27 cellular contexts compared by ENCODE assay signal in genomic region chr6:91490672-91491071, GRCh38.
DNase-seq lines count a peak whose midpoint lies in the region; FAIRE-seq and TF ChIP-seq lines count a peak whose summit lies in the region.
"Had no signal": no experiment of that assay in that cellular context is flagged by ENCODE, and none has a peak within 500 bp of the region (broad histone marks: within the 10 kb centered on the region; RNA-seq: fewer than 3 reads in every experiment).

No MANE protein-coding gene starts in this region.

- no peak overlapping the region for H2AK5ac ChIP-seq in trophoblast cell (ENCODE audit: low read length)

- H3K79me2 ChIP-seq in trophoblast cell (ENCODE audit: control insufficient read depth, insufficient read depth, low read length, poor library complexity): no peaks in the 10 kb centered on the region

- H4K12ac ChIP-seq in trophoblast cell (ENCODE audit: low read depth, low read length): no peak overlapping the region

- H3K4me1 ChIP-seq in endodermal cell (ENCODE audit: control insufficient read depth, insufficient read depth, low read length) (no peaks in the 10 kb centered on the region), trophoblast cell (ENCODE audit: control insufficient read depth in 1 of 2, insufficient read depth in 2 of 2, low read length in 2 of 2) (no peaks in the 10 kb centered on the region)
- H3K4me1 ChIP-seq: BE2C, SJSA1 had no signal

- H3K27me3 ChIP-seq in endodermal cell (ENCODE audit: control insufficient read depth, insufficient read depth, low read length, poor library complexity, severe bottlenecking): no peaks in the 10 kb centered on the region
- no peaks in the 10 kb centered on the region for H3K27me3 ChIP-seq in trophoblast cell (ENCODE audit: insufficient read depth, low read length)
- H3K27me3 ChIP-seq in H7 (ENCODE audit: control insufficient read depth, insufficient read depth, low read length): no peaks in the 10 kb centered on the region
- H3K27me3 ChIP-seq: BE2C, MG63, SJSA1 had no signal

- peak; percentile 77 for FAIRE-seq in GM12892 (lab: Jason Lieb, UNC)

- H3K23ac ChIP-seq in trophoblast cell (ENCODE audit: low read length): no peak overlapping the region

- H3K9me3 ChIP-seq in endodermal cell (ENCODE audit: control insufficient read depth, low read length): no peaks in the 10 kb centered on the region
- no peaks in the 10 kb centered on the region for H3K9me3 ChIP-seq in trophoblast cell (ENCODE audit: insufficient read depth, low read depth, low read length)
- H3K9me3 ChIP-seq: BE2C, MG63, SJSA1 had no signal

- no peak for DNase-seq in GM12892 (ENCODE audit: insufficient read length)
- DNase-seq in HT1080 (ENCODE audit: low read depth): peak; percentile 54
- DNase-seq in astrocyte of the hippocampus (ENCODE audit: low read depth, low spot score): peak; percentile 61
- no peak for DNase-seq in neural crest cell (ENCODE audit: low read depth, low spot score)
- DNase-seq in effector CD8-positive, alpha-beta T cell (lab: John Stamatoyannopoulos, UW): no peak
- DNase-seq in endodermal cell: no peak
- no peak for DNase-seq in trophoblast cell
- DNase-seq in H7: no peak
- DNase-seq: BE2C; Calu3; CD8-positive, alpha-beta memory T cell; DMS79 treated with DMSO at 0.1 percent for 48 hours; IMR-90; KG1; MG63; NCI-H1105 treated with DMSO at 0.1 percent for 48 hours; NCI-H146; NCI-H1930; NCI-H446 treated with DMSO at 0.1 percent for 48 hours; NCI-H526; NCI-H82; NK-92 treated with Interleukin-12 subunit alpha and Interleukin-12 subunit beta, amount 100 ng/mL, for 24 hours; PC-9; Right ventricle myocardium superior; RPMI8226 had no signal

- no peak overlapping the region for H2BK5ac ChIP-seq in trophoblast cell (ENCODE audit: low read depth, low read length, poor library complexity)

- H3K4me3 ChIP-seq in endodermal cell (ENCODE audit: low read length) (no peak overlapping the region), trophoblast cell (ENCODE audit: low read depth, low read length) (no peak overlapping the region), H7 (ENCODE audit: insufficient read depth, low read depth, low read length) (no peak overlapping the region)
- H3K4me3 ChIP-seq: MG63, PC-9, SJSA1 had no signal

- H3K36me3 Mint-ChIP-seq in neural crest cell (ENCODE audit: low read depth): no peaks in the 10 kb centered on the region
- no peaks in the 10 kb centered on the region for H3K36me3 Mint-ChIP-seq in endodermal cell (ENCODE audit: low read depth)
- H3K36me3 Mint-ChIP-seq: CD14-positive monocyte; CD8-positive, alpha-beta memory T cell had no signal

- H3K27ac ChIP-seq in endodermal cell (ENCODE audit: low read depth, low read length) (no peak overlapping the region), trophoblast cell (ENCODE audit: low read depth, low read length) (no peak overlapping the region)
- H3K27ac ChIP-seq: PC-9, SJSA1 had no signal

- H3K9ac ChIP-seq in endodermal cell (ENCODE audit: extremely low read depth, low read length, poor library complexity, severe bottlenecking) (no peak overlapping the region), trophoblast cell (ENCODE audit: low read length) (no peak overlapping the region)

- TF ChIP-seq CTCF in neural crest cell (conservative IDR thresholded peaks at IDR 0.05) (no peak), endodermal cell (conservative IDR thresholded peaks at IDR 0.05) (no peak)

- H3K14ac ChIP-seq in trophoblast cell (ENCODE audit: low read length): no peak overlapping the region

- no peak for TF ChIP-seq POLR2A in GM12892 (IDR thresholded peaks at IDR 0.05; ENCODE audit: low read depth, low read length)

- H3K79me1 ChIP-seq in trophoblast cell (ENCODE audit: low read length): no peaks in the 10 kb centered on the region

- no peak overlapping the region for H2AFZ ChIP-seq in trophoblast cell (ENCODE audit: insufficient read depth, low read length, poor library complexity)
- H2AFZ ChIP-seq: PC-9 had no signal

- H3K36me3 ChIP-seq in endodermal cell (ENCODE audit: control insufficient read depth, insufficient read depth, low read length) (no peaks in the 10 kb centered on the region), trophoblast cell (ENCODE audit: control insufficient read depth in 1 of 2, insufficient read depth in 2 of 2, low read length in 2 of 2) (no peaks in the 10 kb centered on the region), H7 (replicated peaks; ENCODE audit: control insufficient read depth, insufficient read depth, low read length) (no peaks in the 10 kb centered on the region)
- H3K36me3 ChIP-seq: BE2C, MG63, SJSA1 had no signal

- no peak overlapping the region for H2BK12ac ChIP-seq in trophoblast cell (ENCODE audit: low read length)

- no peak overlapping the region for H4K91ac ChIP-seq in trophoblast cell (ENCODE audit: low read depth, low read length)

- H3K27ac Mint-ChIP-seq in neural crest cell (ENCODE audit: unreplicated experiment) (peak overlapping the region; percentile 60), endodermal cell (no peak overlapping the region)
- H3K27ac Mint-ChIP-seq: CD14-positive monocyte; CD8-positive, alpha-beta memory T cell had no signal

- 50% methylated on average over 1 of the region's 1 CpG; no CpG with 5 or more reads in 1 of the 2 experiments for WGBS in endodermal cell (ENCODE audit: insufficient coverage in 1 of 2, insufficient read length in 1 of 2), 2 experiments
- no CpG with 5 or more reads among the region's 1 CpG for WGBS in trophoblast cell (ENCODE audit: extremely low coverage, insufficient coverage, insufficient read length)

- H3K27me3 Mint-ChIP-seq in neural crest cell (ENCODE audit: low read depth) (no peaks in the 10 kb centered on the region), endodermal cell (ENCODE audit: insufficient read depth) (no peaks in the 10 kb centered on the region)
- H3K27me3 Mint-ChIP-seq: CD8-positive, alpha-beta memory T cell had no signal

- H3K4me1 Mint-ChIP-seq in neural crest cell: peaks cover 7% of the 10 kb centered on the region
- H3K4me1 Mint-ChIP-seq in endodermal cell: peaks cover 2% of the 10 kb centered on the region
- H3K4me1 Mint-ChIP-seq: CD8-positive, alpha-beta memory T cell had no signal

- H3K4me3 Mint-ChIP-seq in neural crest cell: no peak overlapping the region
- no peak overlapping the region for H3K4me3 Mint-ChIP-seq in endodermal cell
- H3K4me3 Mint-ChIP-seq: CD14-positive monocyte; CD8-positive, alpha-beta memory T cell had no signal

- H2BK120ac ChIP-seq in trophoblast cell (ENCODE audit: insufficient read depth, low read length, poor library complexity): no peak overlapping the region

- H4K8ac ChIP-seq in trophoblast cell (ENCODE audit: low read depth, low read length): no peak overlapping the region

- no peak overlapping the region for H3K18ac ChIP-seq in trophoblast cell (ENCODE audit: low read length)

- H3K9me3 Mint-ChIP-seq in neural crest cell (no peaks in the 10 kb centered on the region), endodermal cell (no peaks in the 10 kb centered on the region)

- no peak overlapping the region for H3K4me2 ChIP-seq in trophoblast cell (ENCODE audit: low read length)
- H3K4me2 ChIP-seq: PC-9 had no signal

- H3K4ac ChIP-seq in trophoblast cell (ENCODE audit: low read depth, low read length): no peak overlapping the region

Comparison
In these comparisons a context has a peak if more than half of its experiments do, and no peak if none do; other contexts are left out.
1. DNase-seq: peak in HT1080 (single experiment) and astrocyte of the hippocampus (single experiment); none in GM12892 (single experiment), neural crest cell (single experiment), effector CD8-positive, alpha-beta T cell (single experiment), endodermal cell (single experiment), trophoblast cell (0 of 2) and H7 (single experiment).